ENCODE assay signal across 8 cellular contexts in the genomic region with DNA sequence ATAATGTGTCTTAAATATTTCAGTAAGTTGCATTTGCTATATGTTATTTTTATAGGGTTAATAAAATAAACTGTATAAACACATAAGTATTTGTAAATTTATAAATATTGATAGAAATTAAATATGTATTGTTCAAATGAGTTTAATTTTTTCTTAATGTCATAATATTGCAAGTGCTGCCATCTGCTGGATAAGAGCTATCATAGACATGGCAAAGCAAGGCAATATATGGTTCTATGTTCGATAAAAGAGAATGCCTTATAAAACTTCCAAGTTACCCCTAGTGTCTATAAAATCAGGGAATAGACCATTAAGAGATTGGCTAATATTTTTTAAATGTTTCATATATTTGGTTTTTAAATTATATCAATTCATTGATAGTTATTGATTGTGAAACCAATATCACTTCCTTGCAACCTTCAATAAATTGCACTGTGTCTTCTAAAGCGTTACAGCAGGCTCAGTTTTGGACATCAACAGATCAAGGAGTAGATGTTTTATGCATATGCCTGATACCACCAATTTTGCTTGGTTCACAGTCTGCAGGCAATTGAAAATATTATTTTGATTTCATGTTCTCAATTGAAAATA. TPM values are rescaled to one million over a fixed set of nuclear protein-coding genes. Genes with fewer than 3 reads are reported as not detected.
A peak's percentile ranks its signal among the peaks of the same experiment; 100 is the strongest.
DNase-seq lines count a peak whose midpoint lies in the region; ATAC-seq and TF ChIP-seq lines count a peak whose summit lies in the region.

No MANE protein-coding gene starts in this region.

- H3K36me3 ChIP-seq in HCT116 (ENCODE audit: control insufficient read depth in 1 of 2, insufficient read depth in 2 of 2, low read length in 2 of 2) = no peaks in the 10 kb centered on the region
- H3K36me3 ChIP-seq in Peyer's patch = no peaks in the 10 kb centered on the region

- peak; percentile 21; the same call in 1 of the 2 replicates for TF ChIP-seq RAD21 in HCT116 (IDR thresholded peaks at IDR 0.05; ENCODE audit: low read depth)

- BruUV-seq in HCT116 (replicated peaks; lab: Mats Ljungman, UMichigan) = no TSS peak

- H3K79me2 ChIP-seq in HCT116 (ENCODE audit: insufficient read depth, low read length) = no peaks in the 10 kb centered on the region

- intact Hi-C loops in HCT116 (cut with micrococcal nuclease) = loop anchor here (5.0 kb wide), 1 partner anchor 931 kb away; no protein-coding TSS in a partner anchor
- intact Hi-C loops in lower leg skin (cut with DNase I; ENCODE audit: low total_unique reads) = loop anchor here (10.0 kb wide), 1 partner anchor 933 kb away; no protein-coding TSS in a partner anchor

- no peak overlapping the region for H3K4me2 ChIP-seq in HCT116 (ENCODE audit: low read length)

- H3K9me3 ChIP-seq in HCT116 (ENCODE audit: control insufficient read depth in 1 of 2, insufficient read depth in 1 of 2, low read depth in 1 of 2, low read length in 2 of 2) = no peaks in the 10 kb centered on the region
- no peaks in the 10 kb centered on the region for H3K9me3 ChIP-seq in Peyer's patch

- POLR2A ChIA-PET in HCT116 (lab: Charles Lee) = no interaction called here

- H3K4me3 ChIP-seq in HCT116 (replicated peaks in 1 of 2; ENCODE audit: low read depth in 1 of 2, low read length in 2 of 2) = no peak overlapping the region
- no peak overlapping the region for H3K4me3 ChIP-seq in Peyer's patch
- no peak overlapping the region for H3K4me3 ChIP-seq in foreskin fibroblast (ENCODE audit: low read depth in 1 of 2, low read length in 2 of 2)
- H3K4me3 ChIP-seq in lower leg skin (ENCODE audit: low read depth, poor library complexity, severe bottlenecking) = no peak overlapping the region

- no peaks in the 10 kb centered on the region for H4K20me1 ChIP-seq in HCT116 (ENCODE audit: insufficient read depth)

- CTCF ChIA-PET in HCT116 (lab: Charles Lee) = interaction anchor here (1.0 kb wide), 3 partner anchors 9 to 33 kb away, joined by 3 to 5 read pairs (median 4); partner anchors contain the start of gene SLITRK6

- H3K27me3 ChIP-seq in HCT116 (ENCODE audit: insufficient read depth, low read length) (no peaks in the 10 kb centered on the region), Peyer's patch (no peaks in the 10 kb centered on the region)

- no peak overlapping the region for H3K27ac ChIP-seq in HCT116 (ENCODE audit: low read depth, low read length)
- no peak overlapping the region for H3K27ac ChIP-seq in Peyer's patch

- no peak overlapping the region for H3K9ac ChIP-seq in HCT116 (ENCODE audit: low read length)

- no peaks in the 10 kb centered on the region for H3K36me3 Mint-ChIP-seq in type B pancreatic cell

- TF ChIP-seq POLR2A in HCT116 (IDR thresholded peaks at IDR 0.05; ENCODE audit: borderline replicate concordance, extremely low read depth, insufficient read depth, insufficient read length) = no peak
- TF ChIP-seq POLR2A in Peyer's patch (IDR thresholded peaks at IDR 0.05) = no peak
- no peak for TF ChIP-seq POLR2A in lower leg skin (IDR thresholded peaks at IDR 0.05)

- no peaks in the 10 kb centered on the region for H3K27me3 Mint-ChIP-seq in type B pancreatic cell

- RAD21 ChIA-PET in HCT116 (lab: Charles Lee; ENCODE audit: low non-redundant PET in 1 of 2, low total read pairs in 2 of 2, uncharacterized antibody in 2 of 2, unreplicated experiment in 2 of 2) = no interaction called here

- H3K4me1 Mint-ChIP-seq in type B pancreatic cell (ENCODE audit: unreplicated experiment) = no peaks in the 10 kb centered on the region

- no peak overlapping the region for H3K4me3 Mint-ChIP-seq in type B pancreatic cell

- no peak overlapping the region for H2AFZ ChIP-seq in HCT116 (ENCODE audit: low read depth, low read length, poor library complexity, severe bottlenecking)

- ATAC-seq in HCT116 (no peak), GM19397 (IDR thresholded peaks at IDR 0.05; ENCODE audit: unreplicated experiment) (no peak)

- peak in 2 of 3 experiments; percentile 47 to 49; a peak in 4 of 6 replicates for TF ChIP-seq CTCF in HCT116 (IDR thresholded peaks at IDR 0.05 in 2 of 3, conservative IDR thresholded peaks at IDR 0.05 in 1 of 3; ENCODE audit: borderline replicate concordance in 1 of 3, insufficient read depth in 1 of 3, low read depth in 2 of 3, low read length in 2 of 3)
- peak in 4 of 6 experiments; percentile 33 to 50 (median 38) for TF ChIP-seq CTCF in Peyer's patch (IDR thresholded peaks at IDR 0.05)
- TF ChIP-seq CTCF in foreskin fibroblast (IDR thresholded peaks at IDR 0.05; ENCODE audit: low read depth, low read length) = peak; percentile 51
- TF ChIP-seq CTCF in type B pancreatic cell (conservative IDR thresholded peaks at IDR 0.05) = peak; percentile 89
- TF ChIP-seq CTCF in lower leg skin (IDR thresholded peaks at IDR 0.05) = no peak

- H3K4me1 ChIP-seq in HCT116 (ENCODE audit: control insufficient read depth in 1 of 2, insufficient read depth in 2 of 2, low read length in 2 of 2) (no peaks in the 10 kb centered on the region), Peyer's patch (no peaks in the 10 kb centered on the region)

- H3K9me2 ChIP-seq in HCT116 (ENCODE audit: insufficient read depth) = no peaks in the 10 kb centered on the region

- 48 to 53% methylated on average over 2 of the region's 2 CpGs for WGBS in lower leg skin, 2 donors

- no peak overlapping the region for H3K27ac Mint-ChIP-seq in type B pancreatic cell

- H3K9me3 Mint-ChIP-seq in type B pancreatic cell = no peaks in the 10 kb centered on the region

- DNase-seq in ELR (ENCODE audit: low read depth) (peak; percentile 56), HCT116 (ENCODE audit: low read depth, low spot score) (peak; percentile 13), Peyer's patch (no peak), foreskin fibroblast (peak in 1 of 2 donors; percentile 40), type B pancreatic cell (ENCODE audit: extremely low spot score, unreplicated experiment) (no peak), lower leg skin (ENCODE audit: low spot score in 2 of 2) (no peak), DMS114 treated with DMSO at 0.1 percent for 48 hours (lab: John Stamatoyannopoulos, UW; ENCODE audit: unreplicated experiment) (no peak)

TF ChIP-seq in HCT116, 20 proteins besides CTCF, POLR2A, EP300 and RAD21 (continues in another document):
- TF ChIP-seq POLR2AphosphoS5 (IDR thresholded peaks at IDR 0.05; ENCODE audit: low read depth, low read length) (no peak), ZNF274 (IDR thresholded peaks at IDR 0.05; ENCODE audit: low read depth, low read length) (no peak), ZBTB33 (IDR thresholded peaks at IDR 0.05; ENCODE audit: extremely low read depth, insufficient replicate concordance, low read length) (no peak), MAX (IDR thresholded peaks at IDR 0.05) (no peak), ZFX (IDR thresholded peaks at IDR 0.05) (no peak), YY1 (IDR thresholded peaks at IDR 0.05; ENCODE audit: extremely low read depth, insufficient replicate concordance, low read depth, low read length) (no peak), SP1 (IDR thresholded peaks at IDR 0.05; ENCODE audit: low read depth) (no peak), REST (IDR thresholded peaks at IDR 0.05; ENCODE audit: low read depth) (no peak), ELF1 (IDR thresholded peaks at IDR 0.05; ENCODE audit: borderline replicate concordance, low read depth) (no peak), EZH2phosphoT487 (IDR thresholded peaks at IDR 0.05; ENCODE audit: borderline replicate concordance) (no peak), JUND (IDR thresholded peaks at IDR 0.05) (no peak)

RNA-seq across cellular contexts. Expression of gene SLITRK6, which starts 29.0 kb away (rescaled TPM):
- not detected for total RNA-seq in HCT116 (2021; ENCODE audit: unreplicated experiment)
- 0.05 TPM in 1 of 2 replicates, not detected in the other for polyA plus RNA-seq in HCT116 (2012)
- 10 to 100 TPM in 1 of 4 donors, 1 to 10 TPM in 3; 5.0 to 17.3 (median 8.0) TPM for total RNA-seq in Peyer's patch
- total RNA-seq in type B pancreatic cell (ENCODE audit: low replicate concordance) = 13.0 and 14.5 TPM in 2 replicates
- total RNA-seq in lower leg skin = 10 to 100 TPM in 2 of 4 donors, 1 to 10 TPM in 2; 4.7 to 12.2 (median 7.6) TPM

Comparison
In these comparisons a context has a peak if more than half of its experiments do, and no peak if none do; other contexts are left out.
1. DNase-seq: peak in ELR (single experiment) and HCT116 (single experiment); none in Peyer's patch (0 of 3), type B pancreatic cell (single experiment), lower leg skin (0 of 2) and DMS114 treated with DMSO at 0.1 percent for 48 hours (single experiment).
2. CTCF ChIP-seq: peak in HCT116 (2 of 3), Peyer's patch (4 of 6), foreskin fibroblast (single experiment) and type B pancreatic cell (single experiment); none in lower leg skin (0 of 3).